In the genomic region with DNA sequence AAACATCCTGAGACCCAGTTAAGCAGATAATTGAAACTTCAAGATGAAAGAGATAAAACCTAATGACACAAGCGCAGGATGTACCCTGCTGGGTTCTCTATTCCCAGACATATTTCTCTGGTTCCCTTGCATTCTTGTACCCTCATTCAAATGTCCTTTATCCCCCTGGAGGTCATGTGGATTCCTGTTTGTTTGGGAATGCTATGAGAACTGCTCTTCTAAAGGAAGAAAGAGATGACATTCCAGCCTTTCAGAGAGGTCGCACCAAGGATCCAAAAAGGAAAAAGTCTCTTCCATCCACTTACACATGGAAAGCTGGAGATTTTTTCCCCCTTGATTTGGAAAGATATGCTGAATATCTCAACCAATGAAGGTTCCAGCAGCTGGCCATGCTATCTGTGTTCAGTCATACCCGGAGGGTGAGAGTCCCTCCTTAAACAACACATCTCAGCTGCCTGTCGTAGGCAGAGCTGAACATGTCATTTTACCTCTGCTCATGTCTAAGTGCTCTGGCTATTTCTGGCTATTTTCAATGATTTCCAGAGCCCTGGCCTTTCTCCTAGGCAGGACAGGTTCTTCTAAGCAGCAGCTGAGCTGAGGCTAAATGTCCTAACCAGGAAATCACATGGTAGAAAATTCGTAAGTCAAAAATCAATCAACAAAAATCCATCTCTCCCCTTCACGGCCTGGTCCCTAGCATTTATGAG, we compare ENCODE assay signal across 24 cellular contexts. TPM values are rescaled to one million over a fixed set of nuclear protein-coding genes. Genes with fewer than 3 reads are reported as not detected.
"Had no signal": no experiment of that assay in that cellular context is flagged by ENCODE, and none has a peak within 500 bp of the region (broad histone marks: within the 10 kb centered on the region; RNA-seq: fewer than 3 reads in every experiment).

No MANE protein-coding gene starts in this region.

- H3K27ac ChIP-seq: body of pancreas, gastrocnemius medialis, heart right ventricle, thoracic aorta had no signal

- H3K9me3 Mint-ChIP-seq: activated CD4-positive, alpha-beta T cell treated with anti-CD3 and anti-CD28 coated beads, Interleukin-2, amount 10 ng/mL, durations not matched to agents 7 days and 5 days; activated T-cell treated with anti-CD3 and anti-CD28 coated beads, Interleukin-2, amount 50 U/mL, for 72 hours; naive thymus-derived CD4-positive, alpha-beta T cell; stimulated activated effector memory CD8-positive, alpha-beta T cell treated with anti-CD3 and anti-CD28 coated beads, Interleukin-12 subunit alpha, Interleukin-12 subunit beta, amount 100 ng/mL, for 72 hours had no signal

- H3K27ac Mint-ChIP-seq: activated CD4-positive, alpha-beta T cell treated with anti-CD3 and anti-CD28 coated beads, Interleukin-2, amount 10 ng/mL, durations not matched to agents 7 days and 5 days; activated naive CD8-positive, alpha-beta T cell; activated T-cell treated with anti-CD3 and anti-CD28 coated beads, Interleukin-2, amount 50 U/mL, for 72 hours; naive thymus-derived CD4-positive, alpha-beta T cell; stimulated activated effector memory CD8-positive, alpha-beta T cell treated with anti-CD3 and anti-CD28 coated beads, Interleukin-12 subunit alpha, Interleukin-12 subunit beta, amount 100 ng/mL, for 72 hours had no signal

- H3K4me1 Mint-ChIP-seq: activated CD4-positive, alpha-beta T cell treated with anti-CD3 and anti-CD28 coated beads, Interleukin-2, amount 10 ng/mL, durations not matched to agents 7 days and 5 days; stimulated activated effector memory CD8-positive, alpha-beta T cell treated with anti-CD3 and anti-CD28 coated beads, Interleukin-12 subunit alpha, Interleukin-12 subunit beta, amount 100 ng/mL, for 72 hours had no signal

- H3K4me3 Mint-ChIP-seq: activated CD4-positive, alpha-beta T cell treated with anti-CD3 and anti-CD28 coated beads, Interleukin-2, amount 10 ng/mL, durations not matched to agents 7 days and 5 days; activated naive CD8-positive, alpha-beta T cell; activated T-cell treated with anti-CD3 and anti-CD28 coated beads, Interleukin-2, amount 50 U/mL, for 72 hours; naive thymus-derived CD4-positive, alpha-beta T cell; stimulated activated effector memory CD8-positive, alpha-beta T cell treated with anti-CD3 and anti-CD28 coated beads, Interleukin-12 subunit alpha, Interleukin-12 subunit beta, amount 100 ng/mL, for 72 hours had no signal

- DNase-seq: activated CD4-positive, alpha-beta T cell treated with anti-CD3 and anti-CD28 coated beads, Interleukin-2, amount 10 ng/mL, durations not matched to agents 7 days and 5 days; activated CD8-positive, alpha-beta memory T cell treated with anti-CD3 and anti-CD28 coated beads, Interleukin-2, amount 50 U/mL, for 48 hours; activated gamma-delta T cell treated with Interleukin-2 at 50 U/mL for 16 hours; activated T-cell treated with anti-CD3 and anti-CD28 coated beads, Interleukin-2, amount 50 U/mL, for 72 hours; amniotic stem cell; body of pancreas; cerebellar nuclear complex; erythroblast; gastrocnemius medialis; heart right ventricle; mucosa of descending colon; naive thymus-derived CD4-positive, alpha-beta T cell; stimulated activated CD4-positive, alpha-beta T cell treated with anti-CD3 and anti-CD28 coated beads, Interleukin-12 subunit alpha, Interleukin-12 subunit beta, amount 100 ng/mL, for 4 hours; stimulated activated CD4-positive, alpha-beta T cell treated with anti-CD3 and anti-CD28 coated beads, Interleukin-2, amount 100 ng/mL, for 24 hours had no signal

- H3K27me3 Mint-ChIP-seq: activated naive CD8-positive, alpha-beta T cell had no signal

- H3K36me3 ChIP-seq: gastrocnemius medialis, heart right ventricle, thoracic aorta had no signal

- H3K9me3 ChIP-seq: body of pancreas, gastrocnemius medialis, heart right ventricle, mucosa of descending colon, thoracic aorta had no signal

- ATAC-seq: activated T-cell treated with anti-CD3 and anti-CD28 coated beads, Interleukin-2, amount 50 U/mL, for 72 hours; body of pancreas; gastrocnemius medialis; heart right ventricle; left lobe of liver; mucosa of descending colon; naive thymus-derived CD4-positive, alpha-beta T cell; stimulated activated effector memory CD8-positive, alpha-beta T cell treated with anti-CD3 and anti-CD28 coated beads, Interleukin-12 subunit alpha, Interleukin-12 subunit beta, amount 100 ng/mL, for 72 hours had no signal

- H3K4me1 ChIP-seq: body of pancreas, gastrocnemius medialis had no signal

- H3K4me3 ChIP-seq: body of pancreas, gastrocnemius medialis, heart right ventricle, mucosa of descending colon, thoracic aorta had no signal

- H3K36me3 Mint-ChIP-seq: activated naive CD8-positive, alpha-beta T cell; naive thymus-derived CD4-positive, alpha-beta T cell; stimulated activated effector memory CD8-positive, alpha-beta T cell treated with anti-CD3 and anti-CD28 coated beads, Interleukin-12 subunit alpha, Interleukin-12 subunit beta, amount 100 ng/mL, for 72 hours had no signal

- H3K27me3 ChIP-seq: body of pancreas, gastrocnemius medialis, heart right ventricle had no signal

RNA-seq across cellular contexts. Expression of gene C13orf42, which starts 52.5 kb away (rescaled TPM):
- total RNA-seq: activated CD4-positive, alpha-beta T cell treated with anti-CD3 and anti-CD28 coated beads, Interleukin-2, amount 10 ng/mL, durations not matched to agents 7 days and 5 days; activated T-cell treated with anti-CD3 and anti-CD28 coated beads, Interleukin-2, amount 50 U/mL, for 72 hours; body of pancreas; dermis microvascular lymphatic vessel endothelial cell; gastrocnemius medialis; heart right ventricle; left lobe of liver; lung microvascular endothelial cell; mucosa of descending colon; naive thymus-derived CD4-positive, alpha-beta T cell; renal cortical epithelial cell; T-helper 2 cell treated with Interferon-gamma antibody and Interleukin-4, amounts not matched to agents 100 ng/mL and 5 ng/mL, for 36 hours; thoracic aorta; urinary bladder had no signal
- polyA plus RNA-seq: keratinocyte; naive thymus-derived CD4-positive, alpha-beta T cell; urinary bladder had no signal
